In the genomic region with DNA sequence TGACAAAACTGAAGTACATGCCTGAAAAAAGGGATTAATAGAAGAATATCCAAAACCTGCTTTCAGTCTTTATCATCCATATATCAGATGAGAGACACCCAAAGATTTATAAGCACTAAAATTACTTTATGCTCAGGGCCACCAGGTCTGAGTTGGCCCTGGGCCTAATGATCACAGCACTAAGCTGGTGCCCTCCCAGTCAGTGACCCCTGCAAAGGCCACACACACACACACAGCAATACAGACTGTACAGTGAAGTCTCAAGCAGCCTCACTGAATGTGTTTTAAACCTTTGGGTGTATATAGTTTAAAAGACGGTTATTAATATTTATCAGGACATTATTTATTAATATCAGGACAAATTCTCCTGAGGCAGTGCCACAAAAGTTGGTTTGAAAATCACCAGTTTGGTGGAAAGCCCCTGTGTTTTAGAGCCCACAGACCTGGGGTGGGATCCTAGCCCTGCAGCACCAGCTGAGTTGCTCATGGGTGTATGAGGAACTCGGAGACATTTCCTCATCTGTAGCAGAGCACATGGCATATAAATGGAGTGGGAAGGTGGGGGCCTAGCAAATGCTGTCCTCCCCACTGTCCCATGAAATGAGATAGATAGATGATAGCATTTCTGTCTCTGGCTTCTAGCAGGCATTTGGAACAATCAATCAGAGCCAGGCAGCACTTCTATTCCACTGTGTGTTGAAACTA, we compare ENCODE assay signal across 24 cellular contexts. TPM values are rescaled to one million over a fixed set of nuclear protein-coding genes. Genes with fewer than 3 reads are reported as not detected.
"Had no signal": no experiment of that assay in that cellular context is flagged by ENCODE, and none has a peak within 500 bp of the region (broad histone marks: within the 10 kb centered on the region; RNA-seq: fewer than 3 reads in every experiment).

No MANE protein-coding gene starts in this region.

- H3K27ac Mint-ChIP-seq: activated CD4-positive, alpha-beta memory T cell treated with anti-CD3 and anti-CD28 coated beads, Interleukin-2, amount 10 ng/mL, durations not matched to agents 7 days and 5 days; activated CD4-positive, alpha-beta T cell treated with anti-CD3 and anti-CD28 coated beads, Interleukin-2, amount 10 ng/mL, durations not matched to agents 24 days and 14 days; activated naive CD4-positive, alpha-beta T cell treated with anti-CD3 and anti-CD28 coated beads for 36 hours; activated naive CD8-positive, alpha-beta T cell treated with anti-CD3 and anti-CD28 coated beads, Interleukin-2, amount 50 U/mL, for 24 hours; activated T-cell treated with anti-CD3 and anti-CD28 coated beads, Interleukin-2, amount 50 U/mL, for 72 hours; natural killer cell treated with Interleukin-12 subunit alpha and Interleukin-12 subunit beta and Interleukin-15 and Interleukin-18, amount 100 ng/mL, for 72 hours; stimulated activated memory B cell treated with anti-CD40 and anti-IgM and Interleukin-4, amounts not matched to agents 10 μg/mL and 1 μg/mL and 100 μg/mL, for 72 hours; T-helper 17 cell had no signal

- H3K36me3 Mint-ChIP-seq: natural killer cell treated with Interleukin-12 subunit alpha and Interleukin-12 subunit beta and Interleukin-15 and Interleukin-18, amount 100 ng/mL, for 72 hours had no signal

- ATAC-seq: activated CD4-positive, CD25-positive, alpha-beta regulatory T cell treated with anti-CD3 and anti-CD28 coated beads, Interleukin-2, amount 50 U/mL, for 24 hours; activated naive CD8-positive, alpha-beta T cell treated with anti-CD3 and anti-CD28 coated beads, Interleukin-2, amount 50 U/mL, for 24 hours; activated T-cell treated with anti-CD3 and anti-CD28 coated beads, Interleukin-2, amount 50 U/mL, for 72 hours; left ventricle myocardium superior; natural killer cell treated with Interleukin-12 subunit alpha and Interleukin-12 subunit beta and Interleukin-15 and Interleukin-18, amount 100 ng/mL, for 72 hours; stimulated activated memory B cell treated with anti-CD40 and anti-IgM and Interleukin-4, amounts not matched to agents 10 μg/mL and 1 μg/mL and 100 μg/mL, for 72 hours; T-helper 17 cell had no signal

- H3K4me1 Mint-ChIP-seq: activated naive CD8-positive, alpha-beta T cell treated with anti-CD3 and anti-CD28 coated beads, Interleukin-2, amount 50 U/mL, for 24 hours; stimulated activated memory B cell treated with anti-CD40 and anti-IgM and Interleukin-4, amounts not matched to agents 10 μg/mL and 1 μg/mL and 100 μg/mL, for 72 hours had no signal

- H3K4me3 Mint-ChIP-seq: activated CD4-positive, alpha-beta memory T cell treated with anti-CD3 and anti-CD28 coated beads, Interleukin-2, amount 10 ng/mL, durations not matched to agents 7 days and 5 days; activated CD4-positive, alpha-beta T cell treated with anti-CD3 and anti-CD28 coated beads, Interleukin-2, amount 10 ng/mL, durations not matched to agents 24 days and 14 days; activated naive CD4-positive, alpha-beta T cell treated with anti-CD3 and anti-CD28 coated beads for 36 hours; activated naive CD8-positive, alpha-beta T cell treated with anti-CD3 and anti-CD28 coated beads, Interleukin-2, amount 50 U/mL, for 24 hours; activated T-cell treated with anti-CD3 and anti-CD28 coated beads, Interleukin-2, amount 50 U/mL, for 72 hours; natural killer cell treated with Interleukin-12 subunit alpha and Interleukin-12 subunit beta and Interleukin-15 and Interleukin-18, amount 100 ng/mL, for 72 hours; stimulated activated memory B cell treated with anti-CD40 and anti-IgM and Interleukin-4, amounts not matched to agents 10 μg/mL and 1 μg/mL and 100 μg/mL, for 72 hours; T-helper 17 cell had no signal

- H3K9me3 ChIP-seq: right lobe of liver, transverse colon, vagina had no signal

- H2AFZ ChIP-seq: hepatocyte had no signal

- DNase-seq: activated CD4-positive, alpha-beta memory T cell treated with anti-CD3 and anti-CD28 coated beads, Interleukin-2, amount 10 ng/mL, durations not matched to agents 7 days and 5 days; activated CD4-positive, alpha-beta T cell treated with anti-CD3 and anti-CD28 coated beads, Interleukin-2, amount 10 ng/mL, durations not matched to agents 24 days and 14 days; activated effector memory CD4-positive, alpha-beta T cell treated with Interleukin-2 at 50 U/mL for 16 hours; activated naive CD4-positive, alpha-beta T cell treated with anti-CD3 and anti-CD28 coated beads for 36 hours; activated naive CD8-positive, alpha-beta T cell treated with anti-CD3 and anti-CD28 coated beads, Interleukin-2, amount 50 U/mL, for 24 hours; activated T-cell treated with anti-CD3 and anti-CD28 coated beads, Interleukin-2, amount 50 U/mL, for 72 hours; effector CD4-positive, alpha-beta T cell; foreskin fibroblast; left ventricle myocardium superior; occipital lobe; right lobe of liver; stimulated activated CD4-positive, alpha-beta T cell treated with anti-CD3 and anti-CD28 coated beads, Interleukin-2, amount 100 ng/mL, for 24 hours; T-helper 17 cell; transverse colon had no signal

- H3K27ac ChIP-seq: hepatocyte, right lobe of liver, transverse colon, VCaP had no signal

- H3K27me3 Mint-ChIP-seq: activated CD4-positive, alpha-beta memory T cell treated with anti-CD3 and anti-CD28 coated beads, Interleukin-2, amount 10 ng/mL, durations not matched to agents 7 days and 5 days; activated CD4-positive, alpha-beta T cell treated with anti-CD3 and anti-CD28 coated beads, Interleukin-2, amount 10 ng/mL, durations not matched to agents 24 days and 14 days; activated naive CD8-positive, alpha-beta T cell treated with anti-CD3 and anti-CD28 coated beads, Interleukin-2, amount 50 U/mL, for 24 hours; natural killer cell treated with Interleukin-12 subunit alpha and Interleukin-12 subunit beta and Interleukin-15 and Interleukin-18, amount 100 ng/mL, for 72 hours; stimulated activated memory B cell treated with anti-CD40 and anti-IgM and Interleukin-4, amounts not matched to agents 10 μg/mL and 1 μg/mL and 100 μg/mL, for 72 hours; T-helper 17 cell had no signal

- H3K4me2 ChIP-seq: hepatocyte had no signal

- H3K4me3 ChIP-seq: hepatocyte, right lobe of liver, skin epidermis, transverse colon, vagina had no signal

- H3K27me3 ChIP-seq: hepatocyte, right lobe of liver, transverse colon, vagina had no signal

- H3K9me3 Mint-ChIP-seq: activated CD4-positive, alpha-beta memory T cell treated with anti-CD3 and anti-CD28 coated beads, Interleukin-2, amount 10 ng/mL, durations not matched to agents 7 days and 5 days; activated CD4-positive, alpha-beta T cell treated with anti-CD3 and anti-CD28 coated beads, Interleukin-2, amount 10 ng/mL, durations not matched to agents 24 days and 14 days; activated naive CD4-positive, alpha-beta T cell treated with anti-CD3 and anti-CD28 coated beads for 36 hours; activated naive CD8-positive, alpha-beta T cell treated with anti-CD3 and anti-CD28 coated beads, Interleukin-2, amount 50 U/mL, for 24 hours; activated T-cell treated with anti-CD3 and anti-CD28 coated beads, Interleukin-2, amount 50 U/mL, for 72 hours; natural killer cell treated with Interleukin-12 subunit alpha and Interleukin-12 subunit beta and Interleukin-15 and Interleukin-18, amount 100 ng/mL, for 72 hours; stimulated activated memory B cell treated with anti-CD40 and anti-IgM and Interleukin-4, amounts not matched to agents 10 μg/mL and 1 μg/mL and 100 μg/mL, for 72 hours had no signal

- H3K79me2 ChIP-seq: hepatocyte had no signal

RNA-seq across cellular contexts. Expression of gene HORMAD2, which starts 48.3 kb away (rescaled TPM):
- total RNA-seq: activated CD4-positive, alpha-beta T cell treated with anti-CD3 and anti-CD28 coated beads, Interleukin-2, amount 10 ng/mL, durations not matched to agents 24 days and 14 days; activated naive CD4-positive, alpha-beta T cell treated with anti-CD3 and anti-CD28 coated beads for 36 hours; chondrocyte; epithelial cell of proximal tubule; glomerular endothelial cell; hepatocyte; left ventricle myocardium superior; natural killer cell treated with Interleukin-12 subunit alpha and Interleukin-12 subunit beta and Interleukin-15 and Interleukin-18, amount 100 ng/mL, for 72 hours; T-helper 17 cell; transverse colon; vagina had no signal
- polyA plus RNA-seq: hepatocyte had no signal
